In genomic region chr15:40957041-40957555, GRCh38 we compare ENCODE assay signal across 23 cellular contexts. TPM values are rescaled to one million over a fixed set of nuclear protein-coding genes. Genes with fewer than 3 reads are reported as not detected.
A peak's percentile ranks its signal among the peaks of the same experiment; 100 is the strongest.
DNase-seq lines count a peak whose midpoint lies in the region; ATAC-seq and TF ChIP-seq lines count a peak whose summit lies in the region.
"Had no signal": no experiment of that assay in that cellular context is flagged by ENCODE, and none has a peak within 500 bp of the region (broad histone marks: within the 10 kb centered on the region; RNA-seq: fewer than 3 reads in every experiment).

No MANE protein-coding gene starts in this region.

- intact Hi-C loops in breast epithelium (cut with DNase I; ENCODE audit: low total_unique reads) (no loop called here), MCF 10A (cut with micrococcal nuclease) (no loop called here)

- no peak overlapping the region for H3K4me2 ChIP-seq in SK-N-SH

- CTCF ChIA-PET in MCF 10A (lab: Yijun Ruan, JAX) (interaction anchor here (2.1 to 7.2 kb wide), 2 partner anchors 16 to 53 kb away, joined by 8 to 59 read pairs; no protein-coding TSS in a partner anchor), WTC11 (lab: Charles Lee) (interaction anchor here (2.1 to 9.6 kb wide), 2 partner anchors 15 to 42 kb away, joined by 6 to 99 read pairs; no protein-coding TSS in a partner anchor), SK-N-SH (lab: Yijun Ruan, JAX) (interaction anchor here (1.4 to 2.4 kb wide), 3 partner anchors 15 to 51 kb away, joined by 4 to 17 read pairs (median 4); no protein-coding TSS in a partner anchor)

- H3K27me3 Mint-ChIP-seq in MCF 10A (ENCODE audit: insufficient read depth, unreplicated experiment) (no peaks in the 10 kb centered on the region), WTC11 (ENCODE audit: low read depth) (no peaks in the 10 kb centered on the region)
- H3K27me3 Mint-ChIP-seq: stimulated activated naive CD8-positive, alpha-beta T cell treated with anti-CD3 and anti-CD28 coated beads, Interleukin-15, amount 100 ng/mL, for 72 hours had no signal

- H3K27ac ChIP-seq in breast epithelium, result peak overlapping the region; percentile 20 to 42
- peak overlapping the region; percentile 65 for H3K27ac ChIP-seq in muscle layer of colon (ENCODE audit: low read depth, low read length)
- peak overlapping the region; percentile 91 for H3K27ac ChIP-seq in stomach smooth muscle (ENCODE audit: low read length)
- peak overlapping the region in 1 of 2 experiments; percentile 35; a peak in 1 of 4 replicates for H3K27ac ChIP-seq in SK-N-SH (ENCODE audit: low read depth in 2 of 2, low read length in 1 of 2)
- H3K27ac ChIP-seq: left lung, upper lobe of left lung, WERI-Rb-1 had no signal

- in situ Hi-C loops in HAP-1 (cut with MboI; ENCODE audit: low sequenced_read_pairs), result no loop called here

- H3K27me3 ChIP-seq in breast epithelium (no peaks in the 10 kb centered on the region), muscle layer of colon (ENCODE audit: control insufficient read depth in 1 of 2, insufficient read depth in 2 of 2, low read length in 2 of 2) (no peaks in the 10 kb centered on the region), stomach smooth muscle (ENCODE audit: control insufficient read depth in 1 of 2, insufficient read depth in 2 of 2, low read length in 2 of 2) (no peaks in the 10 kb centered on the region), SK-N-SH (ENCODE audit: insufficient read depth) (no peaks in the 10 kb centered on the region), HAP-1 (ENCODE audit: low read depth) (no peaks in the 10 kb centered on the region)
- H3K27me3 ChIP-seq: left lung, upper lobe of left lung had no signal

- H3K9me2 ChIP-seq in SK-N-SH, result no peaks in the 10 kb centered on the region

- H3K27ac Mint-ChIP-seq in MCF 10A (ENCODE audit: low read depth, unreplicated experiment) (no peak overlapping the region), WTC11 (no peak overlapping the region)
- H3K27ac Mint-ChIP-seq: CD14-positive monocyte had no signal

- TF ChIP-seq CTCF in breast epithelium (IDR thresholded peaks at IDR 0.05), result no peak
- no peak for TF ChIP-seq CTCF in MCF 10A (IDR thresholded peaks at IDR 0.05; ENCODE audit: unreplicated experiment)
- no peak for TF ChIP-seq CTCF in WTC11 (IDR thresholded peaks at IDR 0.05)
- no peak for TF ChIP-seq CTCF in SK-N-SH (IDR thresholded peaks at IDR 0.05)

- H3K9me3 ChIP-seq in breast epithelium (no peaks in the 10 kb centered on the region), muscle layer of colon (ENCODE audit: low read length) (no peaks in the 10 kb centered on the region), stomach smooth muscle (ENCODE audit: control insufficient read depth in 2 of 2, low read length in 2 of 2) (no peaks in the 10 kb centered on the region), SK-N-SH (no peaks in the 10 kb centered on the region), HAP-1 (no peaks in the 10 kb centered on the region)
- H3K9me3 ChIP-seq: left lung, upper lobe of left lung had no signal

- H3K79me2 ChIP-seq in SK-N-SH (ENCODE audit: insufficient read depth), result peaks cover 17% of the 10 kb centered on the region

- TF ChIP-seq POLR2A in breast epithelium (IDR thresholded peaks at IDR 0.05), result no peak

- TF ChIP-seq RAD21 in SK-N-SH (IDR thresholded peaks at IDR 0.05; ENCODE audit: low read length), result no peak

- H3K36me3 ChIP-seq in breast epithelium (no peaks in the 10 kb centered on the region), muscle layer of colon (ENCODE audit: insufficient read depth, low read length) (no peaks in the 10 kb centered on the region), stomach smooth muscle (ENCODE audit: control insufficient read depth in 2 of 2, insufficient read depth in 2 of 2, low read length in 2 of 2) (no peaks in the 10 kb centered on the region), SK-N-SH (replicated peaks in 1 of 2; ENCODE audit: control insufficient read depth in 1 of 2, insufficient read depth in 2 of 2, low read length in 1 of 2) (no peaks in the 10 kb centered on the region), HAP-1 (replicated peaks) (peaks cover 26% of the 10 kb centered on the region)
- H3K36me3 ChIP-seq: WERI-Rb-1 had no signal

- POLR2A ChIA-PET in MCF 10A (lab: Yijun Ruan, JAX), result interaction anchor here (2.0 kb wide), 1 partner anchor 15 kb away, joined by 4 read pairs; no protein-coding TSS in a partner anchor
- POLR2A ChIA-PET in WTC11 (lab: Charles Lee), result interaction anchor here (0.6 to 2.9 kb wide), 5 partner anchors 8 to 59 kb away, joined by 3 to 17 read pairs (median 3); partner anchors contain the start of gene DLL4
- POLR2A ChIA-PET in SK-N-SH (lab: Yijun Ruan, JAX), result no interaction called here

- H4K20me1 ChIP-seq in SK-N-SH (ENCODE audit: insufficient read depth), result peaks cover 21% of the 10 kb centered on the region

- no peak overlapping the region for H2AFZ ChIP-seq in SK-N-SH (ENCODE audit: low read depth)

- H3K4me1 Mint-ChIP-seq in MCF 10A (ENCODE audit: insufficient read depth, unreplicated experiment), result peaks cover 38% of the 10 kb centered on the region
- peaks cover 46% of the 10 kb centered on the region for H3K4me1 Mint-ChIP-seq in WTC11

- H3F3A ChIP-seq in SK-N-SH (replicated peaks; ENCODE audit: insufficient read depth), result no peaks in the 10 kb centered on the region

- H3K9me3 Mint-ChIP-seq in MCF 10A (ENCODE audit: unreplicated experiment) (no peaks in the 10 kb centered on the region), WTC11 (peaks cover 2% of the 10 kb centered on the region; the same call in 1 of the 2 replicates)
- H3K9me3 Mint-ChIP-seq: neural crest cell; stimulated activated naive CD8-positive, alpha-beta T cell treated with anti-CD3 and anti-CD28 coated beads, Interleukin-15, amount 100 ng/mL, for 72 hours; T-helper 2 cell treated with Interferon-gamma antibody and Interleukin-4, amounts not matched to agents 5 μg/mL and 100 μg/mL, for 36 hours had no signal

- 92% methylated on average over 4 of the region's 4 CpGs for WGBS in SK-N-SH (ENCODE audit: low lambda C conversion rate)

- TF ChIP-seq EP300 in SK-N-SH (IDR thresholded peaks at IDR 0.05; ENCODE audit: borderline replicate concordance in 1 of 2, low read depth in 1 of 2, low read length in 1 of 2), result no peak

- H3K36me3 Mint-ChIP-seq in MCF 10A (ENCODE audit: insufficient read depth, unreplicated experiment) (peaks cover 19% of the 10 kb centered on the region), WTC11 (peaks cover 10% of the 10 kb centered on the region)
- H3K36me3 Mint-ChIP-seq: CD14-positive monocyte had no signal

- H3K4me1 ChIP-seq in breast epithelium (no peaks in the 10 kb centered on the region), muscle layer of colon (ENCODE audit: insufficient read depth, low read length) (peaks cover 34% of the 10 kb centered on the region), stomach smooth muscle (ENCODE audit: control insufficient read depth, insufficient read depth, low read length) (peaks cover 46% of the 10 kb centered on the region), SK-N-SH (ENCODE audit: control insufficient read depth in 1 of 2, insufficient read depth in 2 of 2, low read depth in 1 of 2, low read length in 1 of 2) (peaks cover 17 to 51% of the 10 kb centered on the region in 2 experiments; a peak in 3 of 4 replicates), HAP-1 (peaks cover 19% of the 10 kb centered on the region)

- DNase-seq in breast epithelium (ENCODE audit: low spot score in 2 of 2), result no peak
- no peak for DNase-seq in MCF 10A (ENCODE audit: unreplicated experiment)
- DNase-seq in WTC11 (ENCODE audit: low spot score), result no peak
- DNase-seq in SK-N-SH, result no peak
- DNase-seq in HAP-1 (ENCODE audit: low spot score in 2 of 2), result no peak
- DNase-seq: activated CD4-positive, alpha-beta T cell treated with anti-CD3 and anti-CD28 coated beads, Interleukin-2, amount 50 U/mL, for 4 hours; activated CD8-positive, alpha-beta memory T cell treated with anti-CD3 and anti-CD28 coated beads, Interleukin-2, amount 50 U/mL, for 4 hours; activated effector memory CD4-positive, alpha-beta T cell treated with Interleukin-2 at 50 U/mL for 16 hours; left lung; NCI-H1436 treated with DMSO at 0.1 percent for 48 hours; NCI-H510A; NK-92 treated with Interleukin-12 subunit alpha and Interleukin-12 subunit beta, amount 100 ng/mL, for 24 hours; stimulated activated CD4-positive, alpha-beta T cell treated with anti-CD3 and anti-CD28 coated beads, Interleukin-12 subunit alpha, Interleukin-12 subunit beta, amount 100 ng/mL, for 4 hours; upper lobe of left lung; WERI-Rb-1 had no signal

- H3K4me3 Mint-ChIP-seq in MCF 10A (ENCODE audit: unreplicated experiment), result no peak overlapping the region
- H3K4me3 Mint-ChIP-seq in WTC11, result no peak overlapping the region

- BruUV-seq in MCF 10A (replicated peaks; lab: Mats Ljungman, UMichigan), result no TSS peak

- ATAC-seq in WTC11, result no peak
- no peak for ATAC-seq in GM18870 (IDR thresholded peaks at IDR 0.05; ENCODE audit: unreplicated experiment)
- ATAC-seq: left lung; SK-N-SH treated with all-trans-retinoic acid at 6 μM for 48 hours; stimulated activated naive CD8-positive, alpha-beta T cell treated with anti-CD3 and anti-CD28 coated beads, Interleukin-15, amount 100 ng/mL, for 72 hours had no signal

- H3K9ac ChIP-seq in muscle layer of colon (ENCODE audit: low read length), result no peak overlapping the region
- peak overlapping the region in 1 of 2 donors; percentile 36 for H3K9ac ChIP-seq in stomach smooth muscle (ENCODE audit: low read length in 2 of 2)
- no peak overlapping the region for H3K9ac ChIP-seq in SK-N-SH

- no peak overlapping the region for H3K4me3 ChIP-seq in breast epithelium
- H3K4me3 ChIP-seq in muscle layer of colon (ENCODE audit: low read depth in 1 of 2, low read length in 2 of 2), result peak overlapping the region in 1 of 2 donors; percentile 25
- H3K4me3 ChIP-seq in stomach smooth muscle (ENCODE audit: low read length in 2 of 2), result no peak overlapping the region
- H3K4me3 ChIP-seq in SK-N-SH (ENCODE audit: low read depth in 2 of 2, low read length in 1 of 2), result no peak overlapping the region
- H3K4me3 ChIP-seq in HAP-1, result no peak overlapping the region
- H3K4me3 ChIP-seq: left lung, upper lobe of left lung had no signal

TF ChIP-seq in WTC11, 78 proteins besides CTCF, POLR2A, EP300 and RAD21 (continues in another document):
- peak; percentile 90 for TF ChIP-seq ZNF121 (CRISPR knock-in tag; IDR thresholded peaks at IDR 0.05)

TF ChIP-seq in SK-N-SH, 30 proteins besides CTCF, POLR2A, EP300 and RAD21 (continues in another document):
- TF ChIP-seq GABPA (IDR thresholded peaks at IDR 0.05; ENCODE audit: low read depth) (no peak), POLR2AphosphoS5 (IDR thresholded peaks at IDR 0.05; ENCODE audit: low read depth, low read length) (no peak)

RNA-seq across cellular contexts. Expression of gene CHAC1, which starts 3.8 kb away (rescaled TPM):
- total RNA-seq in breast epithelium (10 to 100 TPM in 1 of 3 donors, 1 to 10 TPM in 1, under 1 TPM in 1; 0.32 to 11.9 (median 2.9) TPM), MCF 10A (2022) (35.5 and 49.4 TPM in 2 replicates), WTC11 (2021) (17.2 to 31.0 TPM (median 17.7 TPM) in 3 replicates)
- 9.3 and 12.3 TPM in 2 replicates for polyA plus RNA-seq in SK-N-SH (2012; rRNA removed)
- polyA plus RNA-seq in SK-N-SH (2012; cell fraction: cytosol; rRNA removed), result 4.5 and 6.0 TPM in 2 replicates
- 8.1 and 10.9 TPM in 2 replicates for polyA plus RNA-seq in SK-N-SH (2012; cell fraction: nucleus; rRNA removed)
- polyA plus RNA-seq: CD14-positive monocyte had no signal

RNA-seq across cellular contexts. Expression of gene DLL4, which starts 28.0 kb away (rescaled TPM):
- total RNA-seq in breast epithelium (10 to 100 TPM in 1 of 3 donors, 1 to 10 TPM in 2; 3.5 to 10.5 (median 5.0) TPM), MCF 10A (2022) (0.10 TPM in 1 of 2 replicates, not detected in the other), WTC11 (2021) (0.94 to 1.6 TPM (median 1.1 TPM) in 3 replicates)
- 0.03 TPM in 2 replicates for polyA plus RNA-seq in SK-N-SH (2012; rRNA removed)
- polyA plus RNA-seq in SK-N-SH (2012; cell fraction: cytosol; rRNA removed), result 0.01 and 0.03 TPM in 2 replicates
- polyA plus RNA-seq in SK-N-SH (2012; cell fraction: nucleus; rRNA removed), result 0.13 and 0.14 TPM in 2 replicates
- polyA plus RNA-seq: CD14-positive monocyte had no signal
